In the genomic region with DNA sequence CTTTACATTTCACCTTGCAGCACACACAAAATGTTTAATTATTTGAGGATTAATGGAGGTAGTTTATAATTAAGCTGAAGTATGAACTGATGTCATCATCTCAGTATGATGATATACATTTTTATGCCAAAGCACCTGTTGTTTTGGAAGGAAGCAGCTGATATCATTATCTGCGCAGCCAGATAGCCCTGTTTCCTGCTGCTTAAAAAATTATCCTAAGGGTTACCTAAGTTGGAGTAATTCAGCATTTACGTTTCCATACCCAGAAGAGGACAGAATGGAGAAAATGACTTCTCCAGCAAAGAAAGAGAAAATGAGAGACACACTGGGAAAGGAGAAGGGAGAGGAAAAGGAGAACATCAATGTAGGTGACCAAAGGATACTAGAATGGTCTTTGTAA, we compare ENCODE assay signal across 18 cellular contexts.
"Had no signal": no experiment of that assay in that cellular context is flagged by ENCODE, and none has a peak within 500 bp of the region (broad histone marks: within the 10 kb centered on the region; RNA-seq: fewer than 3 reads in every experiment).

No MANE protein-coding gene starts in this region.

- H3K27me3 ChIP-seq: adrenal gland had no signal

- H3K4me3 ChIP-seq: adrenal gland had no signal

- H3K4me1 ChIP-seq: adrenal gland had no signal

- H3K27ac ChIP-seq: adrenal gland, KMS-11 had no signal

- H3K36me3 ChIP-seq: adrenal gland had no signal

- H3K9me3 ChIP-seq: adrenal gland had no signal

- DNase-seq: activated CD4-positive, alpha-beta T cell treated with anti-CD3 and anti-CD28 coated beads for 4 hours; activated CD8-positive, alpha-beta memory T cell treated with anti-CD3 and anti-CD28 coated beads, Interleukin-2, amount 50 U/mL, for 48 hours; activated CD8-positive, alpha-beta T cell treated with anti-CD3 and anti-CD28 coated beads, Interleukin-2, amount 10 ng/mL, durations not matched to agents 7 days and 5 days; activated naive CD4-positive, alpha-beta T cell treated with anti-CD3 and anti-CD28 coated beads, Interleukin-2, amount 50 U/mL, for 16 hours; activated naive CD8-positive, alpha-beta T cell treated with anti-CD3 and anti-CD28 coated beads, Interleukin-2, amount 10 ng/mL, durations not matched to agents 7 days and 5 days; activated T-cell treated with anti-CD3 and anti-CD28 coated beads, Interleukin-2, amount 50 U/mL, for 1 hour; adrenal gland; anterior cingulate cortex; NCI-H1092; NCI-H1436 treated with DMSO at 0.1 percent for 48 hours; NCI-H1930; NCI-H2171 treated with DMSO at 0.1 percent for 48 hours; NCI-H226; NCI-H69; PC-3; SHP77 had no signal

- ATAC-seq: activated CD4-positive, CD25-positive, alpha-beta regulatory T cell treated with anti-CD3 and anti-CD28 coated beads, Interleukin-2, amount 50 U/mL, for 24 hours; activated CD8-positive, alpha-beta T cell treated with anti-CD3 and anti-CD28 coated beads, Interleukin-2, amount 10 ng/mL, durations not matched to agents 7 days and 5 days; PC-3 had no signal
